Comparison of ENCODE assay signal across 16 cellular contexts in the genomic region with DNA sequence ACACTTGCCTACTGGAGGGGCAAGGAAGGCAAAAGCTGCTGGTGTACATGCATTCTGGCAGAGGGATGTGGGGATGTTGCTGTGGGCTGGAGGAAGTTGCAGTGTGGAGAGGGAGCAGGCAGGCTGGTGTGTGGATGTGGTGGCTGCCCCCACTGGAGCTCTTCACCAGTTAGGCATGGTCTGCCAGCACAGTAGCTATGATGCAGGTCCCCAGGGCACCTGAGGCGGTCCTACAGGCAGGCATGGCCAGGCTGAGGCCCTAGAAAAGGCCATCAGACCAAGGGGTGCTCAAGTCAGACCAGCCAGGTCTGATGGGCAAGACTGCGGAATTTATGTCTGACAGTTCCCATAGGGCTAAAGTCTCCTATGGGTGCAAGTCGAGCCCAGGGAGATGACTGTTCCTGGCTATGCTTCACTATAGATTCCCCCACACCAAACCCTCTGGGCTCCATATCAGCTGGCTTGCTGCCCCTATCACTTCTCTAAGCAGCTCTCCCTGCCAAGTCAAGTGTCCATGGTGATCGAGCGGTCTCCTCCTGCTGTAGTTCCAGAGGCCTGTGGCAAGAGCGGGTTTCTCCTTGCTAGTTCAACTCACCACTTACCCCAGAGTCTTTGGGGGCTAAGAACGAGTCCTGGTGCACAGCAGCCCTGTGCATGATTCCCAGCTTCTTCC.
DNase-seq lines count a peak whose midpoint lies in the region; ATAC-seq and TF ChIP-seq lines count a peak whose summit lies in the region.
"Had no signal": no experiment of that assay in that cellular context is flagged by ENCODE, and none has a peak within 500 bp of the region (broad histone marks: within the 10 kb centered on the region; RNA-seq: fewer than 3 reads in every experiment).

No MANE protein-coding gene starts in this region.

- no peak overlapping the region for H3K4ac ChIP-seq in trophoblast cell (ENCODE audit: low read depth, low read length)

- no peak for TF ChIP-seq CTCF in CD8-positive, alpha-beta T cell (IDR thresholded peaks at IDR 0.05)

- POLR2A ChIA-PET in CD8-positive, alpha-beta T cell (lab: Charles Lee), result no interaction called here

- H2AK5ac ChIP-seq in trophoblast cell (ENCODE audit: low read length), result no peak overlapping the region

- H2AFZ ChIP-seq in trophoblast cell (ENCODE audit: insufficient read depth, low read length, poor library complexity), result no peak overlapping the region

- no peaks in the 10 kb centered on the region for H3K36me3 ChIP-seq in BLaER1
- no peaks in the 10 kb centered on the region for H3K36me3 ChIP-seq in CD8-positive, alpha-beta T cell (ENCODE audit: insufficient read depth, low read length)
- H3K36me3 ChIP-seq in trophoblast cell (ENCODE audit: control insufficient read depth in 1 of 2, insufficient read depth in 2 of 2, low read length in 2 of 2), result no peaks in the 10 kb centered on the region
- H3K36me3 ChIP-seq in effector memory CD4-positive, alpha-beta T cell (ENCODE audit: control insufficient read depth, insufficient read depth, low read length), result no peaks in the 10 kb centered on the region
- H3K36me3 ChIP-seq: BLaER1 treated with 17β-estradiol and CSF1 and Interleukin-3, amounts not matched to agents 10 nM and 100 nM had no signal

- H3K4me3 ChIP-seq in BLaER1 (no peak overlapping the region), trophoblast cell (ENCODE audit: low read depth, low read length) (peak overlapping the region; percentile 38)
- H3K4me3 ChIP-seq in CD8-positive, alpha-beta T cell (ENCODE audit: low read depth, low read length), result no peak overlapping the region
- no peak overlapping the region for H3K4me3 ChIP-seq in effector memory CD4-positive, alpha-beta T cell (ENCODE audit: insufficient read depth, low read depth, low read length, poor library complexity, severe bottlenecking)
- H3K4me3 ChIP-seq: BLaER1 treated with 17β-estradiol and CSF1 and Interleukin-3, amounts not matched to agents 10 nM and 100 nM had no signal

- H2BK120ac ChIP-seq in trophoblast cell (ENCODE audit: insufficient read depth, low read length, poor library complexity), result no peak overlapping the region

- H3K18ac ChIP-seq in trophoblast cell (ENCODE audit: low read length), result no peak overlapping the region

- intact Hi-C loops in CD8-positive, alpha-beta T cell (cut with DNase I, micrococcal nuclease), result no loop called here
- intact Hi-C loops in left cardiac atrium (cut with DNase I), result no loop called here

- H4K91ac ChIP-seq in trophoblast cell (ENCODE audit: low read depth, low read length), result no peak overlapping the region

- H3K27ac Mint-ChIP-seq in CD8-positive, alpha-beta T cell, result peak overlapping the region; percentile 38
- H3K27ac Mint-ChIP-seq: CD4-positive, alpha-beta memory T cell; HFFc6 had no signal

- H3K4me3 Mint-ChIP-seq in CD8-positive, alpha-beta T cell, result no peak overlapping the region
- H3K4me3 Mint-ChIP-seq: CD4-positive, alpha-beta memory T cell; HFFc6 had no signal

- no peak overlapping the region for H2BK5ac ChIP-seq in trophoblast cell (ENCODE audit: low read depth, low read length, poor library complexity)

- H3K9ac ChIP-seq in BLaER1, result no peak overlapping the region
- H3K9ac ChIP-seq in trophoblast cell (ENCODE audit: low read length), result no peak overlapping the region
- H3K9ac ChIP-seq: BLaER1 treated with 17β-estradiol and CSF1 and Interleukin-3, amounts not matched to agents 10 nM and 100 nM had no signal

- ATAC-seq in CD8-positive, alpha-beta T cell, result no peak
- peak; percentile 72 for ATAC-seq in left cardiac atrium

- no peaks in the 10 kb centered on the region for H3K79me1 ChIP-seq in trophoblast cell (ENCODE audit: low read length)

- H3K4me1 ChIP-seq in BLaER1, result peaks cover 28% of the 10 kb centered on the region
- no peaks in the 10 kb centered on the region for H3K4me1 ChIP-seq in CD8-positive, alpha-beta T cell (ENCODE audit: insufficient read depth, low read length)
- no peaks in the 10 kb centered on the region for H3K4me1 ChIP-seq in trophoblast cell (ENCODE audit: control insufficient read depth in 1 of 2, insufficient read depth in 2 of 2, low read length in 2 of 2)
- no peaks in the 10 kb centered on the region for H3K4me1 ChIP-seq in effector memory CD4-positive, alpha-beta T cell (ENCODE audit: control insufficient read depth, insufficient read depth, low read length, poor library complexity, severe bottlenecking)

- CTCF ChIA-PET in CD8-positive, alpha-beta T cell (lab: Charles Lee), result no interaction called here

- H3K4me1 Mint-ChIP-seq in CD8-positive, alpha-beta T cell (ENCODE audit: low read depth), result no peaks in the 10 kb centered on the region
- H3K4me1 Mint-ChIP-seq: CD4-positive, alpha-beta memory T cell had no signal

- WGBS in trophoblast cell (ENCODE audit: extremely low coverage, insufficient coverage, insufficient read length), result no CpG with 5 or more reads among the region's 7 CpGs

- no peak overlapping the region for H4K8ac ChIP-seq in trophoblast cell (ENCODE audit: low read depth, low read length)

- H3K27me3 ChIP-seq in BLaER1, result no peaks in the 10 kb centered on the region
- H3K27me3 ChIP-seq in CD8-positive, alpha-beta T cell (ENCODE audit: insufficient read depth, low read length), result no peaks in the 10 kb centered on the region
- H3K27me3 ChIP-seq in trophoblast cell (ENCODE audit: insufficient read depth, low read length), result no peaks in the 10 kb centered on the region
- H3K27me3 ChIP-seq in effector memory CD4-positive, alpha-beta T cell (replicated peaks; ENCODE audit: control insufficient read depth, insufficient read depth, low read length, poor library complexity, severe bottlenecking), result no peaks in the 10 kb centered on the region
- H3K27me3 ChIP-seq: BLaER1 treated with 17β-estradiol and CSF1 and Interleukin-3, amounts not matched to agents 10 nM and 100 nM had no signal

- peaks cover 33% of the 10 kb centered on the region for H3K9me3 Mint-ChIP-seq in CD8-positive, alpha-beta T cell

- peak overlapping the region; percentile 35 for H3K4me2 ChIP-seq in BLaER1
- no peak overlapping the region for H3K4me2 ChIP-seq in trophoblast cell (ENCODE audit: low read length)

- no peaks in the 10 kb centered on the region for H3K36me3 Mint-ChIP-seq in CD8-positive, alpha-beta T cell
- H3K36me3 Mint-ChIP-seq: CD4-positive, alpha-beta memory T cell had no signal

- H3K14ac ChIP-seq in trophoblast cell (ENCODE audit: low read length), result no peak overlapping the region

- no peak overlapping the region for H2BK12ac ChIP-seq in trophoblast cell (ENCODE audit: low read length)

- no peaks in the 10 kb centered on the region for H4K20me1 ChIP-seq in BLaER1
- H4K20me1 ChIP-seq: BLaER1 treated with 17β-estradiol and CSF1 and Interleukin-3, amounts not matched to agents 10 nM and 100 nM had no signal

- DNase-seq in CD8-positive, alpha-beta T cell, result no peak
- peak; percentile 25 for DNase-seq in left cardiac atrium
- DNase-seq in trophoblast cell, result no peak
- no peak for DNase-seq in kidney glomerular epithelial cell (lab: John Stamatoyannopoulos, UW)
- DNase-seq in stimulated activated CD4-positive, alpha-beta T cell treated with anti-CD3 and anti-CD28 coated beads, Interleukin-1b, Interleukin-23, amount 100 ng/mL, for 48 hours, result no peak
- no peak for DNase-seq in effector memory CD4-positive, alpha-beta T cell
- DNase-seq: AML-193; CD4-positive, alpha-beta memory T cell; COR-L47; DMS153; GF-D8; HCEC 1CT; HFFc6; KBM-7 had no signal

- H3K79me2 ChIP-seq in trophoblast cell (ENCODE audit: control insufficient read depth, insufficient read depth, low read length, poor library complexity), result no peaks in the 10 kb centered on the region

- H3K9me3 ChIP-seq in BLaER1, result peaks cover 17% of the 10 kb centered on the region
- H3K9me3 ChIP-seq in CD8-positive, alpha-beta T cell (ENCODE audit: low read length), result no peaks in the 10 kb centered on the region
- peaks cover 3% of the 10 kb centered on the region for H3K9me3 ChIP-seq in trophoblast cell (ENCODE audit: insufficient read depth, low read depth, low read length)
- H3K9me3 ChIP-seq in effector memory CD4-positive, alpha-beta T cell (ENCODE audit: control insufficient read depth, low read length), result peaks cover 3% of the 10 kb centered on the region

- no peak overlapping the region for H3K27ac ChIP-seq in BLaER1
- H3K27ac ChIP-seq in CD8-positive, alpha-beta T cell (ENCODE audit: low read depth, low read length), result no peak overlapping the region
- H3K27ac ChIP-seq in trophoblast cell (ENCODE audit: low read depth, low read length), result no peak overlapping the region
- no peak overlapping the region for H3K27ac ChIP-seq in effector memory CD4-positive, alpha-beta T cell (ENCODE audit: insufficient read depth, low read length, poor library complexity, severe bottlenecking)
- H3K27ac ChIP-seq: BLaER1 treated with 17β-estradiol and CSF1 and Interleukin-3, amounts not matched to agents 10 nM and 100 nM had no signal

- no peak overlapping the region for H4K12ac ChIP-seq in trophoblast cell (ENCODE audit: low read depth, low read length)

- no peaks in the 10 kb centered on the region for H3K27me3 Mint-ChIP-seq in CD8-positive, alpha-beta T cell (ENCODE audit: low read depth)
- H3K27me3 Mint-ChIP-seq: CD4-positive, alpha-beta memory T cell had no signal

- H3K23ac ChIP-seq in trophoblast cell (ENCODE audit: low read length), result no peak overlapping the region
